ENCODE assay signal across 17 cellular contexts in the genomic region with DNA sequence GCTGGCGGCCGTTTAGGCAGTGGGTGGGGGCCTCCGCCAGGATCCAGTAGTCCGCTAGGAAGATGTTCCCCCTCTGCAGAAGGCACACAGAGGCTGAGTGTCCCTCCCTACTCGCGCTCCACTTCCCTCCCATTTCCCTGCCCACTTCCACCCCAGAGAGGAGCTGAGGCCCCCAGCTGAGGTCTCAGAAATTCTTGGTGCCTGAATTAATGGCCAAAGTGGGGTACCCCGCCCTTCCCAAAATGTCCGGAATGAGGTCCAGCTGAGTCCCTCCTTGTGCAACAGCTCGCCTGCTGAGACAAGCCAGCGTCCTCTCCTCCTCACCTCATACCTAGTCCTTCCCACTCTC. TPM values are rescaled to one million over a fixed set of nuclear protein-coding genes. Genes with fewer than 3 reads are reported as not detected.
DNase-seq lines count a peak whose midpoint lies in the region; ATAC-seq and TF ChIP-seq lines count a peak whose summit lies in the region.
"Had no signal": no experiment of that assay in that cellular context is flagged by ENCODE, and none has a peak within 500 bp of the region (broad histone marks: within the 10 kb centered on the region; RNA-seq: fewer than 3 reads in every experiment).

No MANE protein-coding gene starts in this region.

- no peak for TF ChIP-seq EP300 in suprapubic skin (IDR thresholded peaks at IDR 0.05)

- TF ChIP-seq POLR2A in suprapubic skin (IDR thresholded peaks at IDR 0.05): no peak

- peak overlapping the region; percentile 47 for H3K4me3 Mint-ChIP-seq in activated naive CD4-positive, alpha-beta T cell treated with anti-CD3 and anti-CD28 coated beads, Interleukin-2, amount 10 ng/mL, durations not matched to agents 7 days and 5 days
- no peak overlapping the region for H3K4me3 Mint-ChIP-seq in T-helper 17 cell

- no peak for ATAC-seq in T-helper 17 cell
- ATAC-seq in left lung: no peak

- CTCF ChIA-PET in activated naive CD4-positive, alpha-beta T cell treated with anti-CD3 and anti-CD28 coated beads, Interleukin-2, amount 10 ng/mL, durations not matched to agents 7 days and 5 days (lab: Charles Lee): interaction anchor here (0.6 to 11.2 kb wide), 23 partner anchors 8 to 217 kb away, joined by 3 to 113 read pairs (median 3); a partner anchor contains a TSS

- intact Hi-C loops in left lung (cut with DNase I): no loop called here

- H3K4me1 Mint-ChIP-seq in activated naive CD4-positive, alpha-beta T cell treated with anti-CD3 and anti-CD28 coated beads, Interleukin-2, amount 10 ng/mL, durations not matched to agents 7 days and 5 days: peaks cover 2% of the 10 kb centered on the region
- peaks cover 8% of the 10 kb centered on the region for H3K4me1 Mint-ChIP-seq in T-helper 17 cell

- no peaks in the 10 kb centered on the region for H3K36me3 Mint-ChIP-seq in activated naive CD4-positive, alpha-beta T cell treated with anti-CD3 and anti-CD28 coated beads, Interleukin-2, amount 10 ng/mL, durations not matched to agents 7 days and 5 days
- no peaks in the 10 kb centered on the region for H3K36me3 Mint-ChIP-seq in T-helper 17 cell (ENCODE audit: low read depth)
- H3K36me3 Mint-ChIP-seq: natural killer cell had no signal

- no peak for DNase-seq in activated naive CD4-positive, alpha-beta T cell treated with anti-CD3 and anti-CD28 coated beads, Interleukin-2, amount 10 ng/mL, durations not matched to agents 7 days and 5 days
- no peak for DNase-seq in activated naive CD4-positive, alpha-beta T cell treated with anti-CD3 and anti-CD28 coated beads, Interleukin-2, amount 50 U/mL, for 16 hours
- DNase-seq in T-helper 17 cell (no peak), suprapubic skin (ENCODE audit: low spot score in 2 of 2) (no peak), NCI-H128 (lab: John Stamatoyannopoulos, UW; ENCODE audit: unreplicated experiment) (no peak), left lung (no peak), NCI-H345 (lab: John Stamatoyannopoulos, UW) (no peak)
- DNase-seq: DMS79, GOT3, NCI-H1417 treated with DMSO at 0.1 percent for 48 hours, NCI-H524 treated with DMSO at 0.1 percent for 48 hours, tibial artery had no signal

- H3K4me3 ChIP-seq in iPS-18c (ENCODE audit: insufficient read depth, low read depth, low read length) (peak overlapping the region; percentile 74; the same call in 1 of the 2 replicates), suprapubic skin (peak overlapping the region; percentile 44), left lung (no peak overlapping the region)
- H3K4me3 ChIP-seq: tibial artery had no signal

- H3K27ac Mint-ChIP-seq in activated naive CD4-positive, alpha-beta T cell treated with anti-CD3 and anti-CD28 coated beads, Interleukin-2, amount 10 ng/mL, durations not matched to agents 7 days and 5 days: no peak overlapping the region
- H3K27ac Mint-ChIP-seq in T-helper 17 cell: peak overlapping the region; percentile 53
- H3K27ac Mint-ChIP-seq: natural killer cell had no signal

- H3K27me3 ChIP-seq in suprapubic skin: peaks cover 58% of the 10 kb centered on the region
- peaks cover 27 to 75% of the 10 kb centered on the region in 2 donors for H3K27me3 ChIP-seq in left lung

- WGBS in suprapubic skin: 38% methylated on average over 6 of the region's 10 CpGs

- H3K9me3 ChIP-seq in T-helper 17 cell (ENCODE audit: control insufficient read depth, low read length, poor library complexity, severe bottlenecking) (no peaks in the 10 kb centered on the region), iPS-18c (ENCODE audit: control insufficient read depth, insufficient read depth, low read length) (no peaks in the 10 kb centered on the region), suprapubic skin (no peaks in the 10 kb centered on the region), left lung (no peaks in the 10 kb centered on the region)
- H3K9me3 ChIP-seq: adrenal gland, tibial artery had no signal

- H3K27me3 Mint-ChIP-seq in activated naive CD4-positive, alpha-beta T cell treated with anti-CD3 and anti-CD28 coated beads, Interleukin-2, amount 10 ng/mL, durations not matched to agents 7 days and 5 days: peaks cover 85% of the 10 kb centered on the region
- peaks cover 32% of the 10 kb centered on the region for H3K27me3 Mint-ChIP-seq in T-helper 17 cell

- H3K27ac ChIP-seq in suprapubic skin (no peak overlapping the region), left lung (no peak overlapping the region)
- H3K27ac ChIP-seq: adrenal gland, tibial artery had no signal

- no peaks in the 10 kb centered on the region for H3K9me3 Mint-ChIP-seq in activated naive CD4-positive, alpha-beta T cell treated with anti-CD3 and anti-CD28 coated beads, Interleukin-2, amount 10 ng/mL, durations not matched to agents 7 days and 5 days
- H3K9me3 Mint-ChIP-seq: natural killer cell had no signal

- H3K36me3 ChIP-seq in suprapubic skin: no peaks in the 10 kb centered on the region
- no peaks in the 10 kb centered on the region for H3K36me3 ChIP-seq in left lung
- H3K36me3 ChIP-seq: adrenal gland, tibial artery had no signal

- TF ChIP-seq CTCF in suprapubic skin (IDR thresholded peaks at IDR 0.05): no peak
- no peak for TF ChIP-seq CTCF in left lung (IDR thresholded peaks at IDR 0.05)

- H3K4me1 ChIP-seq in suprapubic skin (peaks cover 18% of the 10 kb centered on the region), left lung (peaks cover 5 to 10% of the 10 kb centered on the region in 2 donors)

RNA-seq across cellular contexts. Expression of a gene that starts 7.9 kb away (rescaled TPM):
- total RNA-seq in T-helper 17 cell (not detected), suprapubic skin (10 to 100 TPM; 44.5 to 95.3 (median 69.9) TPM), left lung (under 1 TPM; 0.23 to 0.55 TPM)
- total RNA-seq: adrenal gland, dermis microvascular lymphatic vessel endothelial cell, natural killer cell had no signal

RNA-seq across cellular contexts. Expression of a gene that starts 13.5 kb away (rescaled TPM):
- total RNA-seq in T-helper 17 cell: not detected
- total RNA-seq in suprapubic skin: not detected
- total RNA-seq in left lung: under 1 TPM in 1 of 2 donors, not detected in 1; 0.52 TPM
- total RNA-seq: kidney epithelial cell had no signal

RNA-seq across cellular contexts. Expression of a gene that starts 22.9 kb away (rescaled TPM):
- not detected for total RNA-seq in T-helper 17 cell
- total RNA-seq in suprapubic skin: 100 to 1,000 TPM in 3 of 4 donors, 10 to 100 TPM in 1; 91.4 to 150 (median 119) TPM
- under 1 TPM in 1 of 2 donors, not detected in 1; 0.32 TPM for total RNA-seq in left lung
- total RNA-seq: adrenal gland, dermis microvascular lymphatic vessel endothelial cell had no signal

RNA-seq across cellular contexts. Expression of a gene that starts 41.8 kb away (rescaled TPM):
- total RNA-seq in T-helper 17 cell (1,000 to 10,000 TPM; 1,926 to 2,038 TPM), suprapubic skin (100 to 1,000 TPM; 272 to 655 (median 330) TPM), left lung (100 to 1,000 TPM; 101 to 111 TPM)

RNA-seq across cellular contexts. Expression of a gene that starts 52.3 kb away (rescaled TPM):
- total RNA-seq in T-helper 17 cell: 100 to 1,000 TPM; 209 to 252 TPM
- 10 to 100 TPM; 41.2 to 64.3 (median 52.8) TPM for total RNA-seq in suprapubic skin
- 10 to 100 TPM; 48.3 to 48.9 TPM for total RNA-seq in left lung

Comparison
In these comparisons a context has a peak if more than half of its experiments do, and no peak if none do; other contexts are left out.
1. H3K4me3 ChIP-seq: peak in iPS-18c (single experiment) and suprapubic skin (single experiment); none in left lung (0 of 2).
2. RNA of a gene that starts 7.9 kb away (total RNA-seq): 44.5 to 95.3 TPM in suprapubic skin; 0.23 to 0.55 TPM in left lung and not detected in T-helper 17 cell; every median in the first group is over 10 times any median in the second.
3. RNA of a gene that starts 22.9 kb away (total RNA-seq): 91.4 to 150 TPM in suprapubic skin; 0.32 TPM in left lung and not detected in T-helper 17 cell; every median in the first group is over 10 times any median in the second.